In genomic region chr1:208112380-208112779, GRCh38 we compare ENCODE assay signal across 19 cellular contexts.
A peak's percentile ranks its signal among the peaks of the same experiment; 100 is the strongest.
DNase-seq lines count a peak whose midpoint lies in the region; ATAC-seq, FAIRE-seq and TF ChIP-seq lines count a peak whose summit lies in the region.
"Had no signal": no experiment of that assay in that cellular context is flagged by ENCODE, and none has a peak within 500 bp of the region (broad histone marks: within the 10 kb centered on the region; RNA-seq: fewer than 3 reads in every experiment).

No MANE protein-coding gene starts in this region.

- no peaks in the 10 kb centered on the region for H3K9me1 ChIP-seq in endothelial cell of umbilical vein (replicated peaks; ENCODE audit: control insufficient read depth, extremely low read depth, insufficient read depth, low read length)

- peaks cover 30% of the 10 kb centered on the region for H3K4me1 ChIP-seq in left ventricle myocardium inferior
- H3K4me1 ChIP-seq in OCI-LY3 (ENCODE audit: low read length) = no peaks in the 10 kb centered on the region
- H3K4me1 ChIP-seq in endothelial cell of umbilical vein (ENCODE audit: control insufficient read depth, extremely low read depth, insufficient read depth, low read length) = peaks cover 10% of the 10 kb centered on the region

- POLR2A ChIA-PET in endothelial cell of umbilical vein (lab: Charles Lee) = no interaction called here

- dilution Hi-C loops in endothelial cell of umbilical vein (cut with MboI; ENCODE audit: extremely low pct_ligation_motif_present, low sequenced_read_pairs) = no loop called here

- no peak overlapping the region for H3K9ac ChIP-seq in OCI-LY3 (ENCODE audit: low read length)
- H3K9ac ChIP-seq in endothelial cell of umbilical vein (replicated peaks; ENCODE audit: extremely low read depth, insufficient read depth, low read length) = no peak overlapping the region
- H3K9ac ChIP-seq: GM23248 had no signal

- H3K4me3 ChIP-seq in left ventricle myocardium inferior (no peak overlapping the region), OCI-LY3 (ENCODE audit: low read length) (no peak overlapping the region), endothelial cell of umbilical vein (replicated peaks in 1 of 3; ENCODE audit: insufficient read depth in 1 of 3, low read depth in 1 of 3, low read length in 3 of 3) (no peak overlapping the region)
- H3K4me3 ChIP-seq: GM23248 had no signal

- TF ChIP-seq CTCF in left ventricle myocardium inferior (IDR thresholded peaks at IDR 0.05; ENCODE audit: borderline replicate concordance) (no peak), OCI-LY3 (IDR thresholded peaks at IDR 0.05; ENCODE audit: low read depth, low read length) (peak; percentile 29), endothelial cell of umbilical vein (IDR thresholded peaks at IDR 0.05; ENCODE audit: extremely low read depth in 1 of 2, insufficient read depth in 1 of 2, low read depth in 1 of 2, low read length in 2 of 2) (no peak), progenitor cell of endocrine pancreas (IDR thresholded peaks at IDR 0.05; ENCODE audit: unreplicated experiment) (no peak)

- no peak for TF ChIP-seq POLR2A in endothelial cell of umbilical vein (IDR thresholded peaks at IDR 0.05; ENCODE audit: low read depth, low read length)

- no peaks in the 10 kb centered on the region for H3K9me3 Mint-ChIP-seq in progenitor cell of endocrine pancreas (ENCODE audit: low read depth)
- H3K9me3 Mint-ChIP-seq: CD14-positive monocyte; CD8-positive, alpha-beta T cell had no signal

- no peaks in the 10 kb centered on the region for H3K36me3 ChIP-seq in left ventricle myocardium inferior
- no peaks in the 10 kb centered on the region for H3K36me3 ChIP-seq in OCI-LY3 (replicated peaks; ENCODE audit: low read depth, low read length)
- peaks cover 8% of the 10 kb centered on the region in 2 experiments for H3K36me3 ChIP-seq in endothelial cell of umbilical vein (ENCODE audit: control insufficient read depth in 2 of 2, extremely low read depth in 1 of 2, insufficient read depth in 2 of 2, low read length in 2 of 2)

- H3K79me2 ChIP-seq in OCI-LY3 (ENCODE audit: low read length) = no peaks in the 10 kb centered on the region
- peaks cover 91% of the 10 kb centered on the region for H3K79me2 ChIP-seq in endothelial cell of umbilical vein (ENCODE audit: control insufficient read depth, insufficient read depth, low read length)

- no peak for DNase-seq in left ventricle myocardium superior
- DNase-seq in left ventricle myocardium inferior = no peak
- no peak for DNase-seq in endothelial cell of umbilical vein (ENCODE audit: low read depth, low spot score)
- DNase-seq in OCI-M1 (lab: John Stamatoyannopoulos, UW) = no peak
- no peak for DNase-seq in progenitor cell of endocrine pancreas (ENCODE audit: low spot score, unreplicated experiment)
- DNase-seq in HTR-8/SVneo (ENCODE audit: insufficient read length, low spot score) = no peak
- DNase-seq: CD8-positive, alpha-beta T cell; COR-L47; DMS153; DMS79 treated with DMSO at 0.1 percent for 48 hours; EL; GM23248; H7 had no signal

- no peaks in the 10 kb centered on the region for H3K9me3 ChIP-seq in left ventricle myocardium inferior (replicated peaks)
- H3K9me3 ChIP-seq in OCI-LY3 (ENCODE audit: insufficient read depth, low read length) = no peaks in the 10 kb centered on the region
- no peaks in the 10 kb centered on the region for H3K9me3 ChIP-seq in endothelial cell of umbilical vein (replicated peaks; ENCODE audit: control insufficient read depth, insufficient read depth, low read length)

- H3K27ac Mint-ChIP-seq in progenitor cell of endocrine pancreas = no peak overlapping the region
- H3K27ac Mint-ChIP-seq: CD14-positive monocyte; CD8-positive, alpha-beta T cell had no signal

- CTCF ChIA-PET in endothelial cell of umbilical vein (lab: Charles Lee) = interaction anchor here (1.1 to 2.8 kb wide), 3 partner anchors 8 to 133 kb away, joined by 3 to 14 read pairs (median 4); partner anchors contain the start of gene PLXNA2

- no peaks in the 10 kb centered on the region for H3K36me3 Mint-ChIP-seq in progenitor cell of endocrine pancreas (ENCODE audit: insufficient read depth)
- H3K36me3 Mint-ChIP-seq: CD14-positive monocyte; CD8-positive, alpha-beta T cell had no signal

- no TSS peak for BruUV-seq in endothelial cell of umbilical vein (replicated peaks; lab: Mats Ljungman, UMichigan)

- H4K20me1 ChIP-seq in OCI-LY3 (ENCODE audit: insufficient read depth, low read length) (no peaks in the 10 kb centered on the region), endothelial cell of umbilical vein (replicated peaks; ENCODE audit: control insufficient read depth, extremely low read depth, insufficient read depth, low read length) (peaks cover 2% of the 10 kb centered on the region)

- H3K27me3 Mint-ChIP-seq in progenitor cell of endocrine pancreas = peaks cover 7% of the 10 kb centered on the region

- H3K4me3 Mint-ChIP-seq in progenitor cell of endocrine pancreas (ENCODE audit: low read depth) = no peak overlapping the region
- H3K4me3 Mint-ChIP-seq: CD14-positive monocyte; CD8-positive, alpha-beta T cell had no signal

- no peak overlapping the region for H2AFZ ChIP-seq in OCI-LY3 (ENCODE audit: low read depth, low read length)
- no peak overlapping the region for H2AFZ ChIP-seq in endothelial cell of umbilical vein (ENCODE audit: low read depth, low read length)
- H2AFZ ChIP-seq: GM23248 had no signal

- H3K4me2 ChIP-seq in OCI-LY3 (ENCODE audit: low read length) = no peak overlapping the region
- H3K4me2 ChIP-seq in endothelial cell of umbilical vein (ENCODE audit: insufficient read depth, low read length) = no peak overlapping the region

- no peaks in the 10 kb centered on the region for H3K27me3 ChIP-seq in left ventricle myocardium inferior (ENCODE audit: low read depth)
- H3K27me3 ChIP-seq in OCI-LY3 (ENCODE audit: low read depth, low read length) = no peaks in the 10 kb centered on the region
- no peaks in the 10 kb centered on the region for H3K27me3 ChIP-seq in endothelial cell of umbilical vein (ENCODE audit: control insufficient read depth in 2 of 2, insufficient read depth in 2 of 2, low read length in 2 of 2)

- intact Hi-C loops in left ventricle myocardium superior (cut with micrococcal nuclease) = no loop called here
- intact Hi-C loops in left ventricle myocardium inferior (cut with micrococcal nuclease) = no loop called here
- intact Hi-C loops in endothelial cell of umbilical vein (cut with micrococcal nuclease) = no loop called here

- FAIRE-seq in endothelial cell of umbilical vein (lab: Jason Lieb, UNC) = peak; percentile 21
- no peak for FAIRE-seq in HTR-8/SVneo (lab: Jason Lieb, UNC)
- FAIRE-seq: A204.1, D721Med, G401.6, GM12891 had no signal

- H3K27ac ChIP-seq in left ventricle myocardium inferior (replicated peaks) = no peak overlapping the region
- no peak overlapping the region for H3K27ac ChIP-seq in OCI-LY3 (ENCODE audit: low read length)
- no peak overlapping the region for H3K27ac ChIP-seq in endothelial cell of umbilical vein (ENCODE audit: insufficient read depth, low read depth, low read length)
- H3K27ac ChIP-seq: GM23248 had no signal

- peaks cover 15% of the 10 kb centered on the region for H3K4me1 Mint-ChIP-seq in progenitor cell of endocrine pancreas (ENCODE audit: low read depth)
- H3K4me1 Mint-ChIP-seq: CD14-positive monocyte had no signal

- ATAC-seq in left ventricle myocardium superior = peak; percentile 26
- ATAC-seq: CD8-positive, alpha-beta T cell had no signal

TF ChIP-seq in endothelial cell of umbilical vein, 7 proteins besides CTCF, POLR2A, EP300 and RAD21:
- no peak for TF ChIP-seq MYC (IDR thresholded peaks at IDR 0.05; ENCODE audit: low read depth, low read length)
- no peak for TF ChIP-seq MAX (IDR thresholded peaks at IDR 0.05; ENCODE audit: insufficient read depth, insufficient read length)
- no peak for TF ChIP-seq JUN (IDR thresholded peaks at IDR 0.05; ENCODE audit: borderline replicate concordance, insufficient read depth, insufficient read length, low read depth)
- no peak for TF ChIP-seq EZH2 (IDR thresholded peaks at IDR 0.05; ENCODE audit: borderline replicate concordance, low read depth, low read length, severe bottlenecking)
- TF ChIP-seq POLR2AphosphoS5 (IDR thresholded peaks at IDR 0.05; ENCODE audit: insufficient read depth, low read depth, low read length) = peak; percentile 13
